ENCODE assay signal across 19 cellular contexts in genomic region chr19:29122185-29122584, GRCh38.
"Had no signal": no experiment of that assay in that cellular context is flagged by ENCODE, and none has a peak within 500 bp of the region (broad histone marks: within the 10 kb centered on the region; RNA-seq: fewer than 3 reads in every experiment).

No MANE protein-coding gene starts in this region.

- FAIRE-seq: endothelial cell of umbilical vein, frontal cortex, islet of Langerhans, keratinocyte had no signal

- H3K27ac ChIP-seq: colonic mucosa, dorsolateral prefrontal cortex, esophagus muscularis mucosa, foreskin keratinocyte, gastroesophageal sphincter, heart right ventricle, left lung, lower lobe of right lung had no signal

- H3K9me3 ChIP-seq: colonic mucosa, esophagus muscularis mucosa, gastroesophageal sphincter, heart right ventricle, lower lobe of right lung had no signal

- H3K36me3 ChIP-seq: colonic mucosa, esophagus muscularis mucosa, gastroesophageal sphincter, heart right ventricle, left lung, lower lobe of right lung had no signal

- H3K27me3 ChIP-seq: colonic mucosa, foreskin keratinocyte, left lung had no signal

- H3K4me3 ChIP-seq: colonic mucosa, dorsolateral prefrontal cortex, esophagus muscularis mucosa, gastroesophageal sphincter, heart right ventricle, left lung, lower lobe of right lung had no signal

- H3K4me1 ChIP-seq: colonic mucosa, esophagus muscularis mucosa, foreskin keratinocyte, gastroesophageal sphincter, heart right ventricle, left lung, lower lobe of right lung had no signal

- DNase-seq: colonic mucosa; cortex of kidney; dermis blood vessel endothelial cell; dorsolateral prefrontal cortex; effector CD4-positive, alpha-beta T cell; effector memory CD4-positive, alpha-beta T cell; foreskin keratinocyte; heart right ventricle; hippocampal formation; left cardiac atrium; left lung; lower lobe of right lung; mesenchymal stem cell had no signal
